Comparison of ENCODE assay signal across 2 cellular contexts in the genomic region with DNA sequence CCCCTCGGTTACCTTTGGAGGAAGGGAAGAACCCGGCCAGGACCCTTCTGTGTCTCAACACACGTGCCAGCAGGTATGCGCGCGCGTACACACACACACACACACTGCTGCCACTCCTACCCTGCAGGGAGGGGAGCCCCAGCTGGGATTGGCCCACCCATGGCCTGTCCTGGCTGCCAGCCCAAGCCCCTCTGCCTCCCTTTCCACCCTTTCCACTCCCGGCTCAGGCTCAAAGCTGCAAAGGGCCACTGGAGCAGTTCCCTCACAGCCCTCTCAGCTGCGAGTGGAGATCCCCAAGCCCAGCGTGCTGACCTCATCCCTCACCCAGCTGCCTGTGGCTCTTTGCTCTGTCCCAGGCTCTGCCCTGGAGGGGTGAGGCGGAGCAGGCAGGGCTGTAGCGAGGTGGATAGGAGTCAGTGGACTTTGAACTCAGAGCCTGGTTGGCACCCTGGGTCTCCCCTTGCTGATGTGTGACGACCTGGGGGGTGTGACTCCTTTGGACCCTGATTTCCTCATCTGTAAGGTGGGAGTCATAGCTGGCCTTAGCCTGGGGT.
A peak's percentile ranks its signal among the peaks of the same experiment; 100 is the strongest.
TF ChIP-seq lines count a peak whose summit lies in the region.

No MANE protein-coding gene starts in this region.

TF ChIP-seq in HEK293, 187 proteins besides CTCF, POLR2A, EP300 and RAD21:
- TF ChIP-seq ZNF600 (tag by site-specific recombination; IDR thresholded peaks at IDR 0.05) (peak; percentile 32; the same call in 1 of the 2 replicates), ZIC2 (tag by site-specific recombination; IDR thresholded peaks at IDR 0.05) (peak; percentile 77), ZFP3 (tag by site-specific recombination; IDR thresholded peaks at IDR 0.05; ENCODE audit: low read depth) (peak; percentile 31; the same call in 1 of the 2 replicates), ZNF596 (tag by site-specific recombination; IDR thresholded peaks at IDR 0.05) (no peak), SCRT1 (tag by site-specific recombination; IDR thresholded peaks at IDR 0.05; ENCODE audit: borderline replicate concordance) (no peak), ZBTB17 (tag by site-specific recombination; IDR thresholded peaks at IDR 0.05) (peak; percentile 23; the same call in 1 of the 2 replicates), ZNF664 (tag by site-specific recombination; IDR thresholded peaks at IDR 0.05) (no peak)
- TF ChIP-seq, protein P1, sequence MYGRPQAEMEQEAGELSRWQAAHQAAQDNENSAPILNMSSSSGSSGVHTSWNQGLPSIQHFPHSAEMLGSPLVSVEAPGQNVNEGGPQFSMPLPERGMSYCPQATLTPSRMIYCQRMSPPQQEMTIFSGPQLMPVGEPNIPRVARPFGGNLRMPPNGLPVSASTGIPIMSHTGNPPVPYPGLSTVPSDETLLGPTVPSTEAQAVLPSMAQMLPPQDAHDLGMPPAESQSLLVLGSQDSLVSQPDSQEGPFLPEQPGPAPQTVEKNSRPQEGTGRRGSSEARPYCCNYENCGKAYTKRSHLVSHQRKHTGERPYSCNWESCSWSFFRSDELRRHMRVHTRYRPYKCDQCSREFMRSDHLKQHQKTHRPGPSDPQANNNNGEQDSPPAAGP (tag by site-specific recombination; IDR thresholded peaks at IDR 0.05) = peak; percentile 82
- TF ChIP-seq, protein P2, sequence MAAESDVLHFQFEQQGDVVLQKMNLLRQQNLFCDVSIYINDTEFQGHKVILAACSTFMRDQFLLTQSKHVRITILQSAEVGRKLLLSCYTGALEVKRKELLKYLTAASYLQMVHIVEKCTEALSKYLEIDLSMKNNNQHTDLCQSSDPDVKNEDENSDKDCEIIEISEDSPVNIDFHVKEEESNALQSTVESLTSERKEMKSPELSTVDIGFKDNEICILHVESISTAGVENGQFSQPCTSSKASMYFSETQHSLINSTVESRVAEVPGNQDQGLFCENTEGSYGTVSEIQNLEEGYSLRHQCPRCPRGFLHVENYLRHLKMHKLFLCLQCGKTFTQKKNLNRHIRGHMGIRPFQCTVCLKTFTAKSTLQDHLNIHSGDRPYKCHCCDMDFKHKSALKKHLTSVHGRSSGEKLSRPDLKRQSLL (tag by site-specific recombination; IDR thresholded peaks at IDR 0.05) = no peak

TF ChIP-seq in K562, 482 proteins besides CTCF, POLR2A, EP300 and RAD21:
- TF ChIP-seq SMAD3 (CRISPR knock-in tag; conservative IDR thresholded peaks at IDR 0.05) = no peak
- TF ChIP-seq MTA2 (IDR thresholded peaks at IDR 0.05; ENCODE audit: low read depth) = no peak
- no peak for TF ChIP-seq MCM2 (IDR thresholded peaks at IDR 0.05; ENCODE audit: low read depth)
- TF ChIP-seq TARDBP (IDR thresholded peaks at IDR 0.05) = no peak
- no peak for TF ChIP-seq KLF6 (CRISPR knock-in tag; IDR thresholded peaks at IDR 0.05; ENCODE audit: borderline replicate concordance)
- TF ChIP-seq, protein P3, sequence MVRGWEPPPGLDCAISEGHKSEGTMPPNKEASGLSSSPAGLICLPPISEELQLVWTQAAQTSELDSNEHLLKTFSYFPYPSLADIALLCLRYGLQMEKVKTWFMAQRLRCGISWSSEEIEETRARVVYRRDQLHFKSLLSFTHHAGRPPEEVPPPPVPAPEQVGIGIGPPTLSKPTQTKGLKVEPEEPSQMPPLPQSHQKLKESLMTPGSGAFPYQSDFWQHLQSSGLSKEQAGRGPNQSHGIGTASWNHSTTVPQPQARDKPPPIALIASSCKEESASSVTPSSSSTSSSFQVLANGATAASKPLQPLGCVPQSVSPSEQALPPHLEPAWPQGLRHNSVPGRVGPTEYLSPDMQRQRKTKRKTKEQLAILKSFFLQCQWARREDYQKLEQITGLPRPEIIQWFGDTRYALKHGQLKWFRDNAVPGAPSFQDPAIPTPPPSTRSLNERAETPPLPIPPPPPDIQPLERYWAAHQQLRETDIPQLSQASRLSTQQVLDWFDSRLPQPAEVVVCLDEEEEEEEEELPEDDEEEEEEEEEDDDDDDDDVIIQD (CRISPR knock-in tag; IDR thresholded peaks at IDR 0.05) = no peak
- TF ChIP-seq EHMT2 (IDR thresholded peaks at IDR 0.05) = no peak
- no peak for TF ChIP-seq ZZZ3 (IDR thresholded peaks at IDR 0.05)
- TF ChIP-seq ZNF134 (CRISPR knock-in tag; conservative IDR thresholded peaks at IDR 0.05) = no peak
- TF ChIP-seq KDM4B (IDR thresholded peaks at IDR 0.05; ENCODE audit: borderline replicate concordance in 2 of 2, low read depth in 1 of 2) = no peak
- no peak for TF ChIP-seq NELFE (IDR thresholded peaks at IDR 0.05; ENCODE audit: insufficient read depth, insufficient read length)
- TF ChIP-seq ZNF408 (CRISPR knock-in tag; IDR thresholded peaks at IDR 0.05; ENCODE audit: low read depth) = no peak
- TF ChIP-seq MCM3 (IDR thresholded peaks at IDR 0.05) = no peak
- TF ChIP-seq, protein P4, sequence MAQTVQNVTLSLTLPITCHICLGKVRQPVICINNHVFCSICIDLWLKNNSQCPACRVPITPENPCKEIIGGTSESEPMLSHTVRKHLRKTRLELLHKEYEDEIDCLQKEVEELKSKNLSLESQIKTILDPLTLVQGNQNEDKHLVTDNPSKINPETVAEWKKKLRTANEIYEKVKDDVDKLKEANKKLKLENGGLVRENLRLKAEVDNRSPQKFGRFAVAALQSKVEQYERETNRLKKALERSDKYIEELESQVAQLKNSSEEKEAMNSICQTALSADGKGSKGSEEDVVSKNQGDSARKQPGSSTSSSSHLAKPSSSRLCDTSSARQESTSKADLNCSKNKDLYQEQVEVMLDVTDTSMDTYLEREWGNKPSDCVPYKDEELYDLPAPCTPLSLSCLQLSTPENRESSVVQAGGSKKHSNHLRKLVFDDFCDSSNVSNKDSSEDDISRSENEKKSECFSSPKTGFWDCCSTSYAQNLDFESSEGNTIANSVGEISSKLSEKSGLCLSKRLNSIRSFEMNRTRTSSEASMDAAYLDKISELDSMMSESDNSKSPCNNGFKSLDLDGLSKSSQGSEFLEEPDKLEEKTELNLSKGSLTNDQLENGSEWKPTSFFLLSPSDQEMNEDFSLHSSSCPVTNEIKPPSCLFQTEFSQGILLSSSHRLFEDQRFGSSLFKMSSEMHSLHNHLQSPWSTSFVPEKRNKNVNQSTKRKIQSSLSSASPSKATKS (CRISPR knock-in tag; IDR thresholded peaks at IDR 0.05) = no peak
- TF ChIP-seq ZNF780A (CRISPR knock-in tag; IDR thresholded peaks at IDR 0.05) = no peak
- TF ChIP-seq SMAD1 (IDR thresholded peaks at IDR 0.05; ENCODE audit: low read depth, low read length, partially characterized antibody) = no peak
